9 cellular contexts compared by ENCODE assay signal in genomic region chr12:57517187-57517586, GRCh38. TPM values are rescaled to one million over a fixed set of nuclear protein-coding genes. Genes with fewer than 3 reads are reported as not detected.
DNase-seq lines count a peak whose midpoint lies in the region; ATAC-seq and TF ChIP-seq lines count a peak whose summit lies in the region.
"Had no signal": no experiment of that assay in that cellular context is flagged by ENCODE, and none has a peak within 500 bp of the region (broad histone marks: within the 10 kb centered on the region; RNA-seq: fewer than 3 reads in every experiment).

No MANE protein-coding gene starts in this region.

- BruUV-seq in A673 (replicated peaks; lab: Mats Ljungman, UMichigan): no TSS peak

- no peaks in the 10 kb centered on the region for H3K27me3 Mint-ChIP-seq in memory B cell

- H3K27ac ChIP-seq in A673 (ENCODE audit: low read depth, low read length, poor library complexity, severe bottlenecking): peak overlapping the region; percentile 43

- H3K27me3 ChIP-seq in A673 (replicated peaks; ENCODE audit: insufficient read depth, low read depth, low read length, poor library complexity): no peaks in the 10 kb centered on the region
- no peaks in the 10 kb centered on the region for H3K27me3 ChIP-seq in adipocyte (replicated peaks; ENCODE audit: control insufficient read depth, insufficient read depth, low read length)

- H3K4me1 ChIP-seq in A673 (ENCODE audit: insufficient read depth, low read length, poor library complexity, severe bottlenecking) (peaks cover 32% of the 10 kb centered on the region), adipocyte (ENCODE audit: control insufficient read depth, insufficient read depth, low read length) (peaks cover 30% of the 10 kb centered on the region)

- CTCF ChIA-PET in A673 (lab: Charles Lee): no interaction called here

- ATAC-seq in memory B cell (ENCODE audit: low read depth) (no peak), HG02938 (IDR thresholded peaks at IDR 0.05; ENCODE audit: unreplicated experiment) (no peak), GM18873 (IDR thresholded peaks at IDR 0.05; ENCODE audit: low FRiP score, unreplicated experiment) (no peak)

- H3K9me3 Mint-ChIP-seq in memory B cell: no peaks in the 10 kb centered on the region

- no peak for TF ChIP-seq CTCF in A673 (conservative IDR thresholded peaks at IDR 0.05; ENCODE audit: low read depth, low read length)

- H3K36me3 ChIP-seq in A673 (ENCODE audit: insufficient read depth, low read length, poor library complexity, severe bottlenecking): peaks cover 79% of the 10 kb centered on the region
- peaks cover 67% of the 10 kb centered on the region for H3K36me3 ChIP-seq in adipocyte (ENCODE audit: control insufficient read depth, insufficient read depth, low read length, severe bottlenecking)

- peaks cover 25% of the 10 kb centered on the region for H3K4me1 Mint-ChIP-seq in memory B cell

- peak overlapping the region; percentile 100 for H3K9ac ChIP-seq in adipocyte (ENCODE audit: low read length)

- DNase-seq in A673 (ENCODE audit: low spot score): no peak
- DNase-seq in EL: peak; percentile 72
- DNase-seq in adipocyte (ENCODE audit: low read depth): peak; percentile 48
- no peak for DNase-seq in memory B cell (ENCODE audit: low spot score in 2 of 2)
- DNase-seq in ecto neural progenitor cell (ENCODE audit: low spot score): no peak
- no peak for DNase-seq in iPS-NIHi11 (ENCODE audit: low spot score)
- DNase-seq: stimulated activated CD4-positive, alpha-beta T cell treated with anti-CD3 and anti-CD28 coated beads, Interleukin-2, amount 100 ng/mL, for 48 hours had no signal

- H3K27ac Mint-ChIP-seq in memory B cell: peak overlapping the region; percentile 83

- peaks cover 37% of the 10 kb centered on the region for H3K36me3 Mint-ChIP-seq in memory B cell

- POLR2A ChIA-PET in A673 (lab: Charles Lee; ENCODE audit: low non-redundant PET): interaction anchor here (1.0 kb wide), 1 partner anchor 228 kb away, joined by 6 read pairs; the partner anchor contains the start of gene TSPAN31

- H3K4me3 ChIP-seq in A673 (ENCODE audit: low read depth, low read length, poor library complexity, severe bottlenecking) (no peak overlapping the region), adipocyte (ENCODE audit: low read length) (peak overlapping the region; percentile 99)

- intact Hi-C loops in A673 (cut with micrococcal nuclease; ENCODE audit: unreplicated experiment): no loop called here

- H3K4me3 Mint-ChIP-seq in memory B cell: no peak overlapping the region

- H3K9me3 ChIP-seq in A673 (ENCODE audit: low read depth, low read length, poor library complexity, severe bottlenecking) (no peaks in the 10 kb centered on the region), adipocyte (ENCODE audit: control insufficient read depth, low read length) (no peaks in the 10 kb centered on the region)

RNA-seq across cellular contexts. Expression of gene DDIT3, which starts 3.1 kb away (rescaled TPM):
- 61.9 and 65.6 TPM in 2 replicates for total RNA-seq in A673 (2021)

RNA-seq across cellular contexts. Expression of gene MBD6, which starts 5.4 kb away (rescaled TPM):
- total RNA-seq in A673 (2021): 140 and 150 TPM in 2 replicates

RNA-seq across cellular contexts. Expression of gene MARS1, which starts 29.3 kb away (rescaled TPM):
- total RNA-seq in A673 (2021): 467 and 504 TPM in 2 replicates

RNA-seq across cellular contexts. Expression of gene DCTN2, which starts 29.8 kb away (rescaled TPM):
- 121 and 129 TPM in 2 replicates for total RNA-seq in A673 (2021)

RNA-seq across cellular contexts. Expression of gene KIF5A, which starts 32.7 kb away (rescaled TPM):
- total RNA-seq in A673 (2021): 2.1 and 3.3 TPM in 2 replicates

Comparison
In these comparisons a context has a peak if more than half of its experiments do, and no peak if none do; other contexts are left out.
1. DNase-seq: peak in EL (single experiment) and adipocyte (single experiment); none in A673 (single experiment), memory B cell (0 of 2), ecto neural progenitor cell (single experiment) and iPS-NIHi11 (single experiment).